Comparison of ENCODE assay signal across 2 cellular contexts in the genomic region with DNA sequence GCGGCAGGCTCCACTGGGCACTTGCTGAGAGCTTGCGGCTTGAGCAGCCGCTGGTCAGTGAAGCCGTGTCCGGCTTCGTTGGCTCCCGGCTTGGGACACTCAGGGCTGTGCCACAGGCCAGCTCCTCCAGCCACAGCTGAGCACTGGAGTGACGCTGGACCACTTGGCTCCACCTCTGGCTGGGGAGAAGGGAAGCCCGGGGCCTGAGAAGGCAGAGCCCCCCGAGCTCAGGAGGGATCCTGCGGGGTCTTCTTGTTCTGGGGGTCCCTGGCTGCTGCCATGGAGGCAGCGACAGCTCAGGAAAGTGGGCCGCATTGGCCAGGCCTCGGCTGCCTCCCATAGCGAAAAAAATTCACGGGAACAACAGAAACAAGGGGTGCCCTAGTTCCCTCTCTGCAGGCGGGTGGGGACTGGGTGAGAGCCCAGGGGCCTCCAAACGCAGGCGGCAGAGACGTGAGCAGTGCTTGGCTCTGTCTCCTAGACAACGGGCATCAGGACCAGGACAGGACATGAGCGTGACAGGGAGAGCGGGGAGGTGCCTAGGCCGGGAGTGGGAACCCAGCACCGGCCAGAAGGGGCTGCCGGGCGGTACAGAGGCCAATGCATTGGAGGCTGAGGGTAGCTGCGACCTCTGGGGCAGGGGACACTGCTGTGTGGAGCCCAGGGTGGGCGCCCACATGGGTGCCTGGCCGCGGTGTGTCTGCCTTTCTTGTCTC.
A peak's percentile ranks its signal among the peaks of the same experiment; 100 is the strongest.
TF ChIP-seq lines count a peak whose summit lies in the region.

No MANE protein-coding gene starts in this region.

TF ChIP-seq in HCT116, 20 proteins besides CTCF, POLR2A, EP300 and RAD21:
- TF ChIP-seq POLR2AphosphoS5 (IDR thresholded peaks at IDR 0.05; ENCODE audit: low read depth, low read length) (0 out of 2 replicates have a peak, but pooled peaks have one; percentile 51), CBX3 (IDR thresholded peaks at IDR 0.05; ENCODE audit: low read depth) (no peak)

TF ChIP-seq in K562, 482 proteins besides CTCF, POLR2A, EP300 and RAD21:
- TF ChIP-seq, protein P1, sequence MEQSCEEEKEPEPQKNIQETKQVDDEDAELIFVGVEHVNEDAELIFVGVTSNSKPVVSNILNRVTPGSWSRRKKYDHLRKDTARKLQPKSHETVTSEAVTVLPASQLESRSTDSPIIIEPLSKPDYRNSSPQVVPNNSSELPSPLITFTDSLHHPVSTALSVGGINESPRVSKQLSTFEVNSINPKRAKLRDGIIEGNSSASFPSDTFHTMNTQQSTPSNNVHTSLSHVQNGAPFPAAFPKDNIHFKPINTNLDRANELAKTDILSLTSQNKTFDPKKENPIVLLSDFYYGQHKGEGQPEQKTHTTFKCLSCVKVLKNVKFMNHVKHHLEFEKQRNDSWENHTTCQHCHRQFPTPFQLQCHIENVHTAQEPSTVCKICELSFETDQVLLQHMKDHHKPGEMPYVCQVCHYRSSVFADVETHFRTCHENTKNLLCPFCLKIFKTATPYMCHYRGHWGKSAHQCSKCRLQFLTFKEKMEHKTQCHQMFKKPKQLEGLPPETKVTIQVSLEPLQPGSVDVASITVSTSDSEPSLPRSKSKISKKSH (CRISPR knock-in tag; IDR thresholded peaks at IDR 0.05): no peak
- TF ChIP-seq POLR2G (IDR thresholded peaks at IDR 0.05; ENCODE audit: low read depth, low read length) (peak; percentile 85), ZNF778 (CRISPR knock-in tag; IDR thresholded peaks at IDR 0.05) (no peak), SIRT6 (IDR thresholded peaks at IDR 0.05; ENCODE audit: low read depth, low read length) (no peak), EGR1 (conservative IDR thresholded peaks at IDR 0.05) (no peak), BACH1 (tag; IDR thresholded peaks at IDR 0.05) (no peak), POLR2AphosphoS2 (IDR thresholded peaks at IDR 0.05; ENCODE audit: low read length) (peak; percentile 8; the same call in 1 of the 2 replicates), ZNF253 (CRISPR knock-in tag; conservative IDR thresholded peaks at IDR 0.05) (no peak), RBM22 (IDR thresholded peaks at IDR 0.05; ENCODE audit: low read depth, low read length, poor library complexity, severe bottlenecking) (peak; percentile 89), RBM17 (IDR thresholded peaks at IDR 0.05; ENCODE audit: borderline replicate concordance, low read depth, low read length) (no peak), CXXC5 (CRISPR knock-in tag; IDR thresholded peaks at IDR 0.05) (no peak), ZNF586 (CRISPR knock-in tag; conservative IDR thresholded peaks at IDR 0.05) (no peak), MYNN (IDR thresholded peaks at IDR 0.05) (no peak), MYNN (CRISPR knock-in tag; IDR thresholded peaks at IDR 0.05) (no peak), TGIF2 (CRISPR knock-in tag; IDR thresholded peaks at IDR 0.05) (no peak)
- TF ChIP-seq, protein P2, sequence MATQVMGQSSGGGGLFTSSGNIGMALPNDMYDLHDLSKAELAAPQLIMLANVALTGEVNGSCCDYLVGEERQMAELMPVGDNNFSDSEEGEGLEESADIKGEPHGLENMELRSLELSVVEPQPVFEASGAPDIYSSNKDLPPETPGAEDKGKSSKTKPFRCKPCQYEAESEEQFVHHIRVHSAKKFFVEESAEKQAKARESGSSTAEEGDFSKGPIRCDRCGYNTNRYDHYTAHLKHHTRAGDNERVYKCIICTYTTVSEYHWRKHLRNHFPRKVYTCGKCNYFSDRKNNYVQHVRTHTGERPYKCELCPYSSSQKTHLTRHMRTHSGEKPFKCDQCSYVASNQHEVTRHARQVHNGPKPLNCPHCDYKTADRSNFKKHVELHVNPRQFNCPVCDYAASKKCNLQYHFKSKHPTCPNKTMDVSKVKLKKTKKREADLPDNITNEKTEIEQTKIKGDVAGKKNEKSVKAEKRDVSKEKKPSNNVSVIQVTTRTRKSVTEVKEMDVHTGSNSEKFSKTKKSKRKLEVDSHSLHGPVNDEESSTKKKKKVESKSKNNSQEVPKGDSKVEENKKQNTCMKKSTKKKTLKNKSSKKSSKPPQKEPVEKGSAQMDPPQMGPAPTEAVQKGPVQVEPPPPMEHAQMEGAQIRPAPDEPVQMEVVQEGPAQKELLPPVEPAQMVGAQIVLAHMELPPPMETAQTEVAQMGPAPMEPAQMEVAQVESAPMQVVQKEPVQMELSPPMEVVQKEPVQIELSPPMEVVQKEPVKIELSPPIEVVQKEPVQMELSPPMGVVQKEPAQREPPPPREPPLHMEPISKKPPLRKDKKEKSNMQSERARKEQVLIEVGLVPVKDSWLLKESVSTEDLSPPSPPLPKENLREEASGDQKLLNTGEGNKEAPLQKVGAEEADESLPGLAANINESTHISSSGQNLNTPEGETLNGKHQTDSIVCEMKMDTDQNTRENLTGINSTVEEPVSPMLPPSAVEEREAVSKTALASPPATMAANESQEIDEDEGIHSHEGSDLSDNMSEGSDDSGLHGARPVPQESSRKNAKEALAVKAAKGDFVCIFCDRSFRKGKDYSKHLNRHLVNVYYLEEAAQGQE (CRISPR knock-in tag; IDR thresholded peaks at IDR 0.05; ENCODE audit: low read depth): no peak
- TF ChIP-seq, protein P3, sequence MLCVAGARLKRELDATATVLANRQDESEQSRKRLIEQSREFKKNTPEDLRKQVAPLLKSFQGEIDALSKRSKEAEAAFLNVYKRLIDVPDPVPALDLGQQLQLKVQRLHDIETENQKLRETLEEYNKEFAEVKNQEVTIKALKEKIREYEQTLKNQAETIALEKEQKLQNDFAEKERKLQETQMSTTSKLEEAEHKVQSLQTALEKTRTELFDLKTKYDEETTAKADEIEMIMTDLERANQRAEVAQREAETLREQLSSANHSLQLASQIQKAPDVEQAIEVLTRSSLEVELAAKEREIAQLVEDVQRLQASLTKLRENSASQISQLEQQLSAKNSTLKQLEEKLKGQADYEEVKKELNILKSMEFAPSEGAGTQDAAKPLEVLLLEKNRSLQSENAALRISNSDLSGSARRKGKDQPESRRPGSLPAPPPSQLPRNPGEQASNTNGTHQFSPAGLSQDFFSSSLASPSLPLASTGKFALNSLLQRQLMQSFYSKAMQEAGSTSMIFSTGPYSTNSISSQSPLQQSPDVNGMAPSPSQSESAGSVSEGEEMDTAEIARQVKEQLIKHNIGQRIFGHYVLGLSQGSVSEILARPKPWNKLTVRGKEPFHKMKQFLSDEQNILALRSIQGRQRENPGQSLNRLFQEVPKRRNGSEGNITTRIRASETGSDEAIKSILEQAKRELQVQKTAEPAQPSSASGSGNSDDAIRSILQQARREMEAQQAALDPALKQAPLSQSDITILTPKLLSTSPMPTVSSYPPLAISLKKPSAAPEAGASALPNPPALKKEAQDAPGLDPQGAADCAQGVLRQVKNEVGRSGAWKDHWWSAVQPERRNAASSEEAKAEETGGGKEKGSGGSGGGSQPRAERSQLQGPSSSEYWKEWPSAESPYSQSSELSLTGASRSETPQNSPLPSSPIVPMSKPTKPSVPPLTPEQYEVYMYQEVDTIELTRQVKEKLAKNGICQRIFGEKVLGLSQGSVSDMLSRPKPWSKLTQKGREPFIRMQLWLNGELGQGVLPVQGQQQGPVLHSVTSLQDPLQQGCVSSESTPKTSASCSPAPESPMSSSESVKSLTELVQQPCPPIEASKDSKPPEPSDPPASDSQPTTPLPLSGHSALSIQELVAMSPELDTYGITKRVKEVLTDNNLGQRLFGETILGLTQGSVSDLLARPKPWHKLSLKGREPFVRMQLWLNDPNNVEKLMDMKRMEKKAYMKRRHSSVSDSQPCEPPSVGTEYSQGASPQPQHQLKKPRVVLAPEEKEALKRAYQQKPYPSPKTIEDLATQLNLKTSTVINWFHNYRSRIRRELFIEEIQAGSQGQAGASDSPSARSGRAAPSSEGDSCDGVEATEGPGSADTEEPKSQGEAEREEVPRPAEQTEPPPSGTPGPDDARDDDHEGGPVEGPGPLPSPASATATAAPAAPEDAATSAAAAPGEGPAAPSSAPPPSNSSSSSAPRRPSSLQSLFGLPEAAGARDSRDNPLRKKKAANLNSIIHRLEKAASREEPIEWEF (CRISPR knock-in tag; IDR thresholded peaks at IDR 0.05): no peak
- TF ChIP-seq, protein P4, sequence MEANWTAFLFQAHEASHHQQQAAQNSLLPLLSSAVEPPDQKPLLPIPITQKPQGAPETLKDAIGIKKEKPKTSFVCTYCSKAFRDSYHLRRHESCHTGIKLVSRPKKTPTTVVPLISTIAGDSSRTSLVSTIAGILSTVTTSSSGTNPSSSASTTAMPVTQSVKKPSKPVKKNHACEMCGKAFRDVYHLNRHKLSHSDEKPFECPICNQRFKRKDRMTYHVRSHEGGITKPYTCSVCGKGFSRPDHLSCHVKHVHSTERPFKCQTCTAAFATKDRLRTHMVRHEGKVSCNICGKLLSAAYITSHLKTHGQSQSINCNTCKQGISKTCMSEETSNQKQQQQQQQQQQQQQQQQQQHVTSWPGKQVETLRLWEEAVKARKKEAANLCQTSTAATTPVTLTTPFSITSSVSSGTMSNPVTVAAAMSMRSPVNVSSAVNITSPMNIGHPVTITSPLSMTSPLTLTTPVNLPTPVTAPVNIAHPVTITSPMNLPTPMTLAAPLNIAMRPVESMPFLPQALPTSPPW (CRISPR knock-in tag; IDR thresholded peaks at IDR 0.05): no peak
